1 cellular context compared by ENCODE assay signal in the genomic region with DNA sequence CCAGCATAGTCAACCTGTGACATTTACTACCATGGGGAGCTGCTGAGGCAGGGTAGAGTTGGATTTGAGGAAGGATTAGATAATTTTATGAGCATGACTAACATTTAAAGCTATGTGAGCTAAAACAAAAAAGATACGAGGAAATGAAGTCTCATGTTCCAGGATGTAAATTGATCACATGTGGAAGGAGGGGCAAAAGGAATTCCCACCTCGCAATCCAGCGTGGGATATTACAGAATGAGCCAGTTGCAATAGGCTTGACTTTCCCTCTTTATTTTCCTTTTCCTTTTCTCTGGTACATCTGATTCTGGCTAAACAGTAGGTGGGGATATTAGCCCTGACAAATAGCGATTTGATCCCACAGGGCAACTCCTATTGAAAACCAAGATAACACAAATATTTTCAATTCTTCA.
TF ChIP-seq lines count a peak whose summit lies in the region.

No MANE protein-coding gene starts in this region.

TF ChIP-seq in H1, 55 proteins besides CTCF, POLR2A, EP300 and RAD21 (continued from another document):
- TF ChIP-seq JUN (IDR thresholded peaks at IDR 0.05; ENCODE audit: low read depth, low read length) (no peak), CHD1 (IDR thresholded peaks at IDR 0.05; ENCODE audit: low read depth, low read length) (no peak), EZH2 (IDR thresholded peaks at IDR 0.05; ENCODE audit: low read depth, low read length, severe bottlenecking) (no peak), KDM5A (IDR thresholded peaks at IDR 0.05; ENCODE audit: low read length) (no peak)
TF ChIP-seq in H1: peak in this region for 0.
